In genomic region chr10:6465437-6465836, GRCh38 we compare ENCODE assay signal across 22 cellular contexts.
A peak's percentile ranks its signal among the peaks of the same experiment; 100 is the strongest.
DNase-seq lines count a peak whose midpoint lies in the region; ATAC-seq and TF ChIP-seq lines count a peak whose summit lies in the region.
"Had no signal": no experiment of that assay in that cellular context is flagged by ENCODE, and none has a peak within 500 bp of the region (broad histone marks: within the 10 kb centered on the region; RNA-seq: fewer than 3 reads in every experiment).

No MANE protein-coding gene starts in this region.

- H3K27ac ChIP-seq in OCI-LY7 (ENCODE audit: low read depth, low read length, poor library complexity, severe bottlenecking) (no peak overlapping the region), heart right ventricle (no peak overlapping the region)
- H3K27ac ChIP-seq: adrenal gland, suprapubic skin, WERI-Rb-1 had no signal

- CTCF ChIA-PET in OCI-LY7 (lab: Charles Lee; ENCODE audit: unreplicated experiment), result no interaction called here

- no peaks in the 10 kb centered on the region for H4K20me1 ChIP-seq in OCI-LY7 (ENCODE audit: insufficient read depth, low read length)

- TF ChIP-seq CTCF in OCI-LY7 (conservative IDR thresholded peaks at IDR 0.05; ENCODE audit: low read length) (no peak), heart right ventricle (IDR thresholded peaks at IDR 0.05) (no peak)

- H3K9me3 Mint-ChIP-seq in activated T-cell treated with anti-CD3 and anti-CD28 coated beads, Interleukin-2, amount 50 U/mL, for 72 hours, result peaks cover 9% of the 10 kb centered on the region in 2 donors
- H3K9me3 Mint-ChIP-seq in central memory CD8-positive, alpha-beta T cell, result no peaks in the 10 kb centered on the region

- H3K36me3 ChIP-seq in OCI-LY7 (ENCODE audit: insufficient read depth, low read length) (no peaks in the 10 kb centered on the region; the same call in 1 of the 2 replicates), heart right ventricle (peaks cover 0 to 7% (median 0%) of the 10 kb centered on the region in 9 donors)
- H3K36me3 ChIP-seq: adrenal gland, HAP-1, suprapubic skin, WERI-Rb-1 had no signal

- no peaks in the 10 kb centered on the region for H3K27me3 Mint-ChIP-seq in activated T-cell treated with anti-CD3 and anti-CD28 coated beads, Interleukin-2, amount 50 U/mL, for 72 hours (ENCODE audit: low read depth)
- no peaks in the 10 kb centered on the region for H3K27me3 Mint-ChIP-seq in central memory CD8-positive, alpha-beta T cell

- peak overlapping the region; percentile 7 for H3K4me3 ChIP-seq in OCI-LY7 (ENCODE audit: low read depth, low read length, poor library complexity, severe bottlenecking)
- H3K4me3 ChIP-seq in heart right ventricle, result no peak overlapping the region
- H3K4me3 ChIP-seq: adrenal gland, HAP-1, suprapubic skin had no signal

- no peak for ATAC-seq in activated T-cell treated with anti-CD3 and anti-CD28 coated beads, Interleukin-2, amount 50 U/mL, for 72 hours (replicated peaks in 1 of 2)
- no peak for ATAC-seq in central memory CD8-positive, alpha-beta T cell (replicated peaks; ENCODE audit: extremely low read depth, poor library complexity, severe bottlenecking)
- ATAC-seq in heart right ventricle, result no peak
- no peak for ATAC-seq in GM18868 (IDR thresholded peaks at IDR 0.05; ENCODE audit: unreplicated experiment)
- ATAC-seq: left colon had no signal

- H3K36me3 Mint-ChIP-seq in activated T-cell treated with anti-CD3 and anti-CD28 coated beads, Interleukin-2, amount 50 U/mL, for 72 hours (ENCODE audit: insufficient read depth in 2 of 2), result peaks cover 31 to 47% of the 10 kb centered on the region in 2 donors
- H3K36me3 Mint-ChIP-seq in central memory CD8-positive, alpha-beta T cell (ENCODE audit: insufficient read depth), result peaks cover 72% of the 10 kb centered on the region

- POLR2A ChIA-PET in OCI-LY7 (lab: Charles Lee), result no interaction called here

- no peak for DNase-seq in activated T-cell treated with anti-CD3 and anti-CD28 coated beads, Interleukin-2, amount 50 U/mL, for 72 hours
- DNase-seq in activated T-cell treated with anti-CD3 and anti-CD28 coated beads, Interleukin-2, amount 50 U/mL, for 48 hours, result no peak
- DNase-seq in OCI-LY7 (ENCODE audit: low spot score) (peak; percentile 21), heart right ventricle (no peak), medulla oblongata (ENCODE audit: extremely low spot score) (no peak)
- no peak for DNase-seq in central memory CD8-positive, alpha-beta T cell (ENCODE audit: low spot score in 2 of 2)
- DNase-seq: ACHN; activated effector memory CD4-positive, alpha-beta T cell treated with anti-CD3 and anti-CD28 coated beads, Interleukin-2, amount 50 U/mL, for 16 hours; adrenal gland; COR-L47; DMS79; GF-D8; left colon; mesendoderm; NCI-H187 treated with DMSO at 0.1 percent for 48 hours; NCI-H748 treated with DMSO at 0.1 percent for 48 hours; RPMI8226; WERI-Rb-1 had no signal

- H3K27ac Mint-ChIP-seq in activated T-cell treated with anti-CD3 and anti-CD28 coated beads, Interleukin-2, amount 50 U/mL, for 72 hours, result peak overlapping the region; percentile 21
- peak overlapping the region; percentile 12 for H3K27ac Mint-ChIP-seq in central memory CD8-positive, alpha-beta T cell (ENCODE audit: low read depth)
- H3K27ac Mint-ChIP-seq: brain had no signal

- H3K4me2 ChIP-seq in OCI-LY7 (ENCODE audit: low read length), result peak overlapping the region; percentile 54

- intact Hi-C loops in OCI-LY7 (cut with micrococcal nuclease; ENCODE audit: unreplicated experiment) (no loop called here), heart right ventricle (cut with DNase I) (no loop called here)

- WGBS in heart right ventricle, 2 donors, result 74 to 76% methylated on average over 7 of the region's 7 CpGs

- peak overlapping the region; percentile 33 to 51 for H3K4me3 Mint-ChIP-seq in activated T-cell treated with anti-CD3 and anti-CD28 coated beads, Interleukin-2, amount 50 U/mL, for 72 hours
- no peak overlapping the region for H3K4me3 Mint-ChIP-seq in central memory CD8-positive, alpha-beta T cell
- H3K4me3 Mint-ChIP-seq: brain had no signal

- peaks cover 0 to 20% (median 11%) of the 10 kb centered on the region in 7 donors for H3K27me3 ChIP-seq in heart right ventricle
- H3K27me3 ChIP-seq: adrenal gland, suprapubic skin had no signal

- H3K4me1 Mint-ChIP-seq in activated T-cell treated with anti-CD3 and anti-CD28 coated beads, Interleukin-2, amount 50 U/mL, for 72 hours (ENCODE audit: low read depth), result peaks cover 34% of the 10 kb centered on the region
- peaks cover 17% of the 10 kb centered on the region for H3K4me1 Mint-ChIP-seq in central memory CD8-positive, alpha-beta T cell

- H3K79me2 ChIP-seq in OCI-LY7 (ENCODE audit: insufficient read depth, low read depth, low read length), result no peaks in the 10 kb centered on the region

- H3K4me1 ChIP-seq in OCI-LY7 (ENCODE audit: insufficient read depth, low read length, poor library complexity, severe bottlenecking) (peaks cover 14% of the 10 kb centered on the region), heart right ventricle (no peaks in the 10 kb centered on the region)
- H3K4me1 ChIP-seq: adrenal gland, HAP-1, suprapubic skin had no signal

- no peaks in the 10 kb centered on the region for H3K9me2 ChIP-seq in OCI-LY7 (ENCODE audit: insufficient read depth, low read length)

- BruUV-seq in OCI-LY7 (replicated peaks; lab: Mats Ljungman, UMichigan), result no TSS peak

- no peaks in the 10 kb centered on the region for H3K9me3 ChIP-seq in OCI-LY7 (ENCODE audit: low read length)
- peaks cover 0 to 3% (median 0%) of the 10 kb centered on the region in 11 donors for H3K9me3 ChIP-seq in heart right ventricle
- H3K9me3 ChIP-seq: adrenal gland, HAP-1, suprapubic skin had no signal

- no peak overlapping the region for H2AFZ ChIP-seq in OCI-LY7 (ENCODE audit: low read length)
